13 cellular contexts compared by ENCODE assay signal in genomic region chr3:41216993-41217392, GRCh38. TPM values are rescaled to one million over a fixed set of nuclear protein-coding genes. Genes with fewer than 3 reads are reported as not detected.
DNase-seq lines count a peak whose midpoint lies in the region; ATAC-seq, FAIRE-seq and TF ChIP-seq lines count a peak whose summit lies in the region.
"Had no signal": no experiment of that assay in that cellular context is flagged by ENCODE, and none has a peak within 500 bp of the region (broad histone marks: within the 10 kb centered on the region; RNA-seq: fewer than 3 reads in every experiment).

No MANE protein-coding gene starts in this region.

- no peak overlapping the region for H3K27ac ChIP-seq in CD8-positive, alpha-beta T cell (ENCODE audit: low read depth, low read length)
- H3K27ac ChIP-seq in HEK293 (ENCODE audit: extremely low read depth, low read depth, low read length) (no peak overlapping the region), K562 (ENCODE audit: extremely low read depth, low read depth, low read length) (no peak overlapping the region), osteoblast (ENCODE audit: low read depth, low read length) (peak overlapping the region; percentile 7), right atrium auricular region (no peak overlapping the region)
- H3K27ac ChIP-seq: heart left ventricle had no signal

- in situ Hi-C loops in K562 (cut with MboI), result no loop called here

- no peaks in the 10 kb centered on the region for H3K27me3 Mint-ChIP-seq in CD8-positive, alpha-beta T cell (ENCODE audit: low read depth)
- H3K27me3 Mint-ChIP-seq: type B pancreatic cell had no signal

- POLR2A ChIA-PET in CD8-positive, alpha-beta T cell (lab: Charles Lee), result interaction anchor here (1.4 kb wide), 1 partner anchor 17 kb away, joined by 8 read pairs; the partner anchor contains the start of gene CTNNB1
- POLR2A ChIA-PET in HEK293 (lab: Yijun Ruan, JAX), result no interaction called here
- POLR2A ChIA-PET in K562 (lab: Yijun Ruan, JAX), result interaction anchor here (1.7 to 2.3 kb wide), 2 partner anchors 9 to 18 kb away, joined by 6 to 9 read pairs; partner anchors contain the start of gene CTNNB1

- no peak overlapping the region; the same call in 1 of the 2 replicates for H3K4me2 ChIP-seq in K562 (ENCODE audit: insufficient read depth, low read length)
- H3K4me2 ChIP-seq in osteoblast (ENCODE audit: insufficient read depth, low read length), result no peak overlapping the region

- H3K36me3 Mint-ChIP-seq in CD8-positive, alpha-beta T cell, result peaks cover 8% of the 10 kb centered on the region

- no peak for TF ChIP-seq EP300 in K562 (IDR thresholded peaks at IDR 0.05; ENCODE audit: low read length)

- no peak overlapping the region for H3K4me3 ChIP-seq in CD8-positive, alpha-beta T cell (ENCODE audit: low read depth, low read length)
- H3K4me3 ChIP-seq in HEK293 (ENCODE audit: low read depth, low read length) (no peak overlapping the region), K562 (no peak overlapping the region), osteoblast (ENCODE audit: insufficient read depth, low read length) (no peak overlapping the region), right atrium auricular region (no peak overlapping the region)
- H3K4me3 ChIP-seq: heart left ventricle had no signal

- WGBS in K562 (ENCODE audit: insufficient coverage, low coverage, missing lambda C conversion rate), result 29% methylated on average over 1 of the region's 1 CpG

- H3K79me2 ChIP-seq in K562 (ENCODE audit: control insufficient read depth, insufficient read depth, low read length) (peaks cover 99% of the 10 kb centered on the region), osteoblast (ENCODE audit: insufficient read depth, low read length) (peaks cover 99% of the 10 kb centered on the region)

- H3K9me1 ChIP-seq in K562 (ENCODE audit: control insufficient read depth, insufficient read depth, low read length), result no peaks in the 10 kb centered on the region

- H3K4me1 Mint-ChIP-seq in CD8-positive, alpha-beta T cell (ENCODE audit: low read depth), result peaks cover 91% of the 10 kb centered on the region

- no peaks in the 10 kb centered on the region for H3K9me3 Mint-ChIP-seq in CD8-positive, alpha-beta T cell

- no peak for TF ChIP-seq CTCF in CD8-positive, alpha-beta T cell (IDR thresholded peaks at IDR 0.05)
- TF ChIP-seq CTCF in HEK293 (tag by site-specific recombination; IDR thresholded peaks at IDR 0.05) (no peak), K562 (IDR thresholded peaks at IDR 0.05 in 2 of 3, conservative IDR thresholded peaks at IDR 0.05 in 1 of 3; ENCODE audit: insufficient read depth in 2 of 3, low read depth in 1 of 3, low read length in 3 of 3) (no peak), osteoblast (IDR thresholded peaks at IDR 0.05; ENCODE audit: extremely low read depth, low read depth, low read length) (no peak), right atrium auricular region (IDR thresholded peaks at IDR 0.05) (no peak)

- H3K27me3 ChIP-seq in CD8-positive, alpha-beta T cell (ENCODE audit: insufficient read depth, low read length), result no peaks in the 10 kb centered on the region
- H3K27me3 ChIP-seq in K562 (ENCODE audit: control insufficient read depth in 2 of 2, insufficient read depth in 2 of 2, low read length in 2 of 2) (no peaks in the 10 kb centered on the region), osteoblast (ENCODE audit: insufficient read depth, low read length) (no peaks in the 10 kb centered on the region), right atrium auricular region (no peaks in the 10 kb centered on the region)
- H3K27me3 ChIP-seq: heart left ventricle had no signal

- FAIRE-seq in K562 (lab: Jason Lieb, UNC), result no peak

- no peaks in the 10 kb centered on the region for H3K36me3 ChIP-seq in CD8-positive, alpha-beta T cell (ENCODE audit: insufficient read depth, low read length)
- no peaks in the 10 kb centered on the region for H3K36me3 ChIP-seq in HEK293 (ENCODE audit: control insufficient read depth in 2 of 2, insufficient read depth in 1 of 2, low read length in 2 of 2)
- H3K36me3 ChIP-seq in K562 (ENCODE audit: control insufficient read depth, insufficient read depth, low read length), result no peaks in the 10 kb centered on the region
- no peaks in the 10 kb centered on the region for H3K36me3 ChIP-seq in osteoblast (ENCODE audit: insufficient read depth, low read length)
- H3K36me3 ChIP-seq in right atrium auricular region, result no peaks in the 10 kb centered on the region
- H3K36me3 ChIP-seq: heart left ventricle had no signal

- H3K4me1 ChIP-seq in CD8-positive, alpha-beta T cell (ENCODE audit: insufficient read depth, low read length), result peaks cover 73% of the 10 kb centered on the region
- H3K4me1 ChIP-seq in HEK293 (ENCODE audit: control insufficient read depth, insufficient read depth, low read length) (peaks cover 9% of the 10 kb centered on the region), K562 (replicated peaks in 1 of 2; ENCODE audit: control insufficient read depth in 2 of 2, insufficient read depth in 2 of 2, low read length in 2 of 2) (peaks cover 0 to 5% of the 10 kb centered on the region in 2 experiments; a peak in 2 of 5 replicates), osteoblast (ENCODE audit: insufficient read depth, low read length) (peaks cover 24% of the 10 kb centered on the region), right atrium auricular region (peaks cover 0 to 96% of the 10 kb centered on the region in 2 donors)

- intact Hi-C loops in CD8-positive, alpha-beta T cell (cut with DNase I, micrococcal nuclease), result loop anchor here in 1 of 2 experiments (2.0 kb wide), 1 partner anchor 16 kb away; no protein-coding TSS in a partner anchor
- intact Hi-C loops in K562 (cut with micrococcal nuclease), result no loop called here

- peaks cover 60% of the 10 kb centered on the region for H4K20me1 ChIP-seq in K562 (replicated peaks; ENCODE audit: control insufficient read depth, insufficient read depth, low read length)
- H4K20me1 ChIP-seq in osteoblast (ENCODE audit: insufficient read depth, low read length), result peaks cover 90% of the 10 kb centered on the region

- BruUV-seq in K562 (replicated peaks; lab: Mats Ljungman, UMichigan), result no TSS peak

- no peak for TF ChIP-seq RAD21 in K562 (CRISPR knock-in tag; conservative IDR thresholded peaks at IDR 0.05 in 1 of 2, IDR thresholded peaks at IDR 0.05 in 1 of 2)

- H2AFZ ChIP-seq in K562 (ENCODE audit: low read depth, low read length) (no peak overlapping the region), osteoblast (ENCODE audit: low read length) (no peak overlapping the region)

- DNase-seq in CD8-positive, alpha-beta T cell, result no peak
- DNase-seq in K562 (ENCODE audit: extremely low read depth in 1 of 4, low spot score in 3 of 4), result no peak
- DNase-seq in osteoblast (ENCODE audit: insufficient read length, low spot score, missing footprints), result no peak
- no peak for DNase-seq in right atrium auricular region (ENCODE audit: low spot score)
- no peak for DNase-seq in AML-193 (lab: John Stamatoyannopoulos, UW)
- DNase-seq: Caco-2; heart left ventricle; stimulated activated CD4-positive, alpha-beta T cell treated with anti-CD3 and anti-CD28 coated beads, Interleukin-1b, Interleukin-23, amount 100 ng/mL, for 48 hours; stimulated activated CD8-positive, alpha-beta memory T cell treated with anti-CD3 and anti-CD28 coated beads, Interleukin-4, amount 100 ng/mL, for 48 hours; T-helper 9 cell had no signal

- H3K4me3 Mint-ChIP-seq in CD8-positive, alpha-beta T cell, result peak overlapping the region; percentile 1
- H3K4me3 Mint-ChIP-seq: type B pancreatic cell had no signal

- H3K9me3 ChIP-seq in CD8-positive, alpha-beta T cell (ENCODE audit: low read length), result no peaks in the 10 kb centered on the region
- H3K9me3 ChIP-seq in HEK293 (ENCODE audit: control insufficient read depth, insufficient read depth, low read depth, low read length), result no peaks in the 10 kb centered on the region
- no peaks in the 10 kb centered on the region for H3K9me3 ChIP-seq in K562 (replicated peaks; ENCODE audit: control insufficient read depth, insufficient read depth, low read depth, low read length)
- H3K9me3 ChIP-seq in osteoblast (ENCODE audit: low read depth, low read length), result no peaks in the 10 kb centered on the region
- H3K9me3 ChIP-seq in right atrium auricular region, result no peaks in the 10 kb centered on the region
- H3K9me3 ChIP-seq: Caco-2, heart left ventricle had no signal

- peak overlapping the region; percentile 28 for H3K27ac Mint-ChIP-seq in CD8-positive, alpha-beta T cell
- H3K27ac Mint-ChIP-seq: type B pancreatic cell had no signal

- CTCF ChIA-PET in CD8-positive, alpha-beta T cell (lab: Charles Lee), result interaction anchor here (0.9 kb wide), 1 partner anchor 18 kb away, joined by 4 read pairs; the partner anchor contains the start of gene CTNNB1
- CTCF ChIA-PET in HEK293 (lab: Yijun Ruan, JAX), result interaction anchor here (0.8 kb wide), 1 partner anchor 14 kb away, joined by 3 read pairs; no protein-coding TSS in a partner anchor
- CTCF ChIA-PET in K562 (lab: Yijun Ruan, JAX; ENCODE audit: low intra/inter-chr PET ratio), result no interaction called here

- no peak for ATAC-seq in CD8-positive, alpha-beta T cell
- ATAC-seq in K562 (peak; percentile 38; the same call in 2 of the 3 replicates), HG03045 (IDR thresholded peaks at IDR 0.05; ENCODE audit: unreplicated experiment) (no peak)

- no peak overlapping the region for H3K9ac ChIP-seq in K562 (ENCODE audit: insufficient read depth in 1 of 2, low read depth in 2 of 2, low read length in 2 of 2)

- no peak for TF ChIP-seq POLR2A in K562 (conservative IDR thresholded peaks at IDR 0.05)

TF ChIP-seq in K562, 482 proteins besides CTCF, POLR2A, EP300 and RAD21 (continues in another document):
- no peak for TF ChIP-seq KLF10 (CRISPR knock-in tag; IDR thresholded peaks at IDR 0.05)

RNA-seq across cellular contexts. Expression of gene CTNNB1, which starts 17.7 kb away (rescaled TPM):
- total RNA-seq in CD8-positive, alpha-beta T cell, result 100 to 1,000 TPM; 206 to 225 TPM
- total RNA-seq in K562 (2011; cell fraction: chromatin; rRNA removed; ENCODE audit: low replicate concordance), result 283 TPM in 2 replicates
- total RNA-seq in K562 (2011; cell fraction: nucleolus; rRNA removed), result 151 and 154 TPM in 2 replicates
- 151 and 175 TPM in 2 replicates for total RNA-seq in K562 (2011; cell fraction: nucleoplasm; rRNA removed)
- total RNA-seq in K562 (2014; rRNA removed), result 164 and 193 TPM in 2 replicates
- 154 and 156 TPM in 2 replicates for total RNA-seq in K562 (2014; rRNA removed; fragmentation: Illumina TruSeq; extraction: Trizol)
- total RNA-seq in K562 (2015; rRNA removed; fragmentation: Illumina TruSeq; extraction: Trizol), result 189 and 192 TPM in 2 replicates
- 153 and 158 TPM in 2 replicates for total RNA-seq in K562 (2021)
- polyA plus RNA-seq in K562 (2011; rRNA removed), result 193 and 203 TPM in 2 replicates
- 235 and 318 TPM in 2 replicates for polyA plus RNA-seq in K562 (2011; cell fraction: cytosol; rRNA removed)
- polyA plus RNA-seq in K562 (2011; cell fraction: nucleus; rRNA removed), result 311 and 383 TPM in 2 replicates
- polyA plus RNA-seq in K562 (2012), result 111 and 162 TPM in 2 replicates
- 154 and 159 TPM in 2 replicates for polyA plus RNA-seq in K562 (2014; fragmentation: Illumina TruSeq; extraction: Trizol)
- polyA plus RNA-seq in K562 (2014; fragmentation: Nextera tagmentation; extraction: Ambion mirVana), result 10 to 100 TPM; 44.3 to 51.8 TPM
- 100 and 126 TPM in 2 replicates for polyA plus RNA-seq in K562 (2014; rRNA removed)
- polyA minus RNA-seq in K562 (2011; rRNA and poly(A)+ RNA removed), result 822 and 1,105 TPM in 2 replicates
- polyA minus RNA-seq in K562 (2011; cell fraction: cytosol; rRNA and poly(A)+ RNA removed), result 157 and 240 TPM in 2 replicates
- 156 and 245 TPM in 2 replicates for polyA minus RNA-seq in K562 (2011; cell fraction: nucleus; rRNA and poly(A)+ RNA removed)
- total RNA-seq in osteoblast, result 1,105 and 1,165 TPM in 2 replicates
- 100 to 1,000 TPM; 156 to 261 TPM for total RNA-seq in right atrium auricular region
